Comparison of ENCODE assay signal across 1 cellular context in the genomic region with DNA sequence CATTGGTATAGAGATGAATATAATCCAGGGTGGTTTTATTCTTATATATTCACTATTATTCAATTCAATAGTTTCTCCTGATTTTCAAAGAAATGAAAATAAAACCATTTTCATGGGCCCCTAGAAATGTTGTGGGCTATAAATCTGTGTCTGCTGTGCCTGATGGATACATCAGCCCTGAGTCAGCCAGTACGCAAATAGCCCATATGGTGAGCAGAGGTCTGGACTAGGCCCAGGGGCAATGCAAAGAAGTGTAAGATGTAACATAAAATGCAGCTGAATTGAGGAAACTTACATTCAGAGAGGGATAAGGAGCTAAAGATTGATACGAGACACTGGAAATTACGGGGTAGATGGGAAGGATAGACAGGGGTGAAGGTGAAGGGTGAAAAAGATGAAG.
TF ChIP-seq lines count a peak whose summit lies in the region.

No MANE protein-coding gene starts in this region.

TF ChIP-seq in WTC11, 78 proteins besides CTCF, POLR2A, EP300 and RAD21 (continued from another document):
- no peak for TF ChIP-seq ZBTB21 (CRISPR knock-in tag; IDR thresholded peaks at IDR 0.05; ENCODE audit: borderline replicate concordance)
- no peak for TF ChIP-seq ZNF671 (CRISPR knock-in tag; IDR thresholded peaks at IDR 0.05)
- no peak for TF ChIP-seq ZNF317 (CRISPR knock-in tag; IDR thresholded peaks at IDR 0.05; ENCODE audit: borderline replicate concordance, low read depth)
- TF ChIP-seq ZNF219 (CRISPR knock-in tag; IDR thresholded peaks at IDR 0.05; ENCODE audit: borderline replicate concordance): no peak
- no peak for TF ChIP-seq ELF4 (CRISPR knock-in tag; IDR thresholded peaks at IDR 0.05; ENCODE audit: low read depth)
- TF ChIP-seq SMAD3 (CRISPR knock-in tag; IDR thresholded peaks at IDR 0.05; ENCODE audit: borderline replicate concordance): no peak
- no peak for TF ChIP-seq NR3C1 (CRISPR knock-in tag; conservative IDR thresholded peaks at IDR 0.05; ENCODE audit: low read depth)
